In genomic region chr21:36321325-36322082, GRCh38 we compare ENCODE assay signal across 8 cellular contexts. TPM values are rescaled to one million over a fixed set of nuclear protein-coding genes. Genes with fewer than 3 reads are reported as not detected.
DNase-seq lines count a peak whose midpoint lies in the region; ATAC-seq and TF ChIP-seq lines count a peak whose summit lies in the region.

No MANE protein-coding gene starts in this region.

- peaks cover 4% of the 10 kb centered on the region for H3K9me3 Mint-ChIP-seq in activated naive CD8-positive, alpha-beta T cell treated with anti-CD3 and anti-CD28 coated beads, Interleukin-2, amount 50 U/mL, for 24 hours

- peak overlapping the region; percentile 78 for H3K9ac ChIP-seq in iPS-18a (ENCODE audit: low read length)
- H3K9ac ChIP-seq in skeletal muscle satellite cell (ENCODE audit: low read depth, low read length) = peak overlapping the region; percentile 86

- peak overlapping the region; percentile 78 for H3K4me2 ChIP-seq in skeletal muscle satellite cell (ENCODE audit: low read length)

- no peak for ATAC-seq in activated naive CD8-positive, alpha-beta T cell treated with anti-CD3 and anti-CD28 coated beads, Interleukin-2, amount 50 U/mL, for 24 hours
- no peak for ATAC-seq in HG03342 (IDR thresholded peaks at IDR 0.05; ENCODE audit: unreplicated experiment)

- peak overlapping the region; percentile 97 for H3K27ac Mint-ChIP-seq in activated naive CD8-positive, alpha-beta T cell treated with anti-CD3 and anti-CD28 coated beads, Interleukin-2, amount 50 U/mL, for 24 hours

- H3K9me3 ChIP-seq in iPS-18a (ENCODE audit: control insufficient read depth, low read depth, low read length) (no peaks in the 10 kb centered on the region), skeletal muscle satellite cell (replicated peaks; ENCODE audit: low read length) (no peaks in the 10 kb centered on the region)

- DNase-seq in EL (peak; percentile 66), NCI-H526 treated with DMSO at 0.1 percent for 48 hours (lab: John Stamatoyannopoulos, UW) (peak; percentile 37), NCI-H774 (lab: John Stamatoyannopoulos, UW) (no peak)
- no peak for DNase-seq in activated naive CD8-positive, alpha-beta T cell treated with anti-CD3 and anti-CD28 coated beads, Interleukin-2, amount 50 U/mL, for 24 hours

- H3K4me1 Mint-ChIP-seq in activated naive CD8-positive, alpha-beta T cell treated with anti-CD3 and anti-CD28 coated beads, Interleukin-2, amount 50 U/mL, for 24 hours = peaks cover 48% of the 10 kb centered on the region

- H3K4me3 ChIP-seq in iPS-18a (ENCODE audit: low read length) (peak overlapping the region; percentile 98), skeletal muscle satellite cell (ENCODE audit: low read length) (peak overlapping the region; percentile 76)

- H3K27me3 ChIP-seq in iPS-18a (ENCODE audit: control insufficient read depth, insufficient read depth, low read length) (no peaks in the 10 kb centered on the region), skeletal muscle satellite cell (ENCODE audit: control insufficient read depth, insufficient read depth, low read length) (no peaks in the 10 kb centered on the region)

- H3K4me3 Mint-ChIP-seq in activated naive CD8-positive, alpha-beta T cell treated with anti-CD3 and anti-CD28 coated beads, Interleukin-2, amount 50 U/mL, for 24 hours = peak overlapping the region; percentile 94

- no peaks in the 10 kb centered on the region for H3K27me3 Mint-ChIP-seq in activated naive CD8-positive, alpha-beta T cell treated with anti-CD3 and anti-CD28 coated beads, Interleukin-2, amount 50 U/mL, for 24 hours

- TF ChIP-seq CTCF in 22Rv1 (IDR thresholded peaks at IDR 0.05) = no peak

- H3K36me3 Mint-ChIP-seq in activated naive CD8-positive, alpha-beta T cell treated with anti-CD3 and anti-CD28 coated beads, Interleukin-2, amount 50 U/mL, for 24 hours (ENCODE audit: low read depth) = peaks cover 23% of the 10 kb centered on the region

- peaks cover 11% of the 10 kb centered on the region for H3K4me1 ChIP-seq in iPS-18a (ENCODE audit: control insufficient read depth, low read depth, low read length)
- peaks cover 30% of the 10 kb centered on the region for H3K4me1 ChIP-seq in skeletal muscle satellite cell (ENCODE audit: control insufficient read depth, insufficient read depth, low read length)

- peaks cover 9% of the 10 kb centered on the region for H3K36me3 ChIP-seq in iPS-18a (ENCODE audit: control insufficient read depth, low read depth, low read length)
- no peaks in the 10 kb centered on the region for H3K36me3 ChIP-seq in skeletal muscle satellite cell (ENCODE audit: insufficient read depth, low read length)

- H3K27ac ChIP-seq in 22Rv1 = peak overlapping the region; percentile 94
- peak overlapping the region; percentile 68 for H3K27ac ChIP-seq in iPS-18a (ENCODE audit: low read length)

RNA-seq across cellular contexts. Expression of gene MORC3, which starts 1.5 kb away (rescaled TPM):
- 16.2 and 17.2 TPM in 2 replicates for total RNA-seq in skeletal muscle satellite cell (2012; rRNA removed)

Comparison
In these comparisons a context has a peak if more than half of its experiments do, and no peak if none do; other contexts are left out.
1. DNase-seq: peak in EL (single experiment) and NCI-H526 treated with DMSO at 0.1 percent for 48 hours (single experiment); none in activated naive CD8-positive, alpha-beta T cell treated with anti-CD3 and anti-CD28 coated beads, Interleukin-2, amount 50 U/mL, for 24 hours (single experiment) and NCI-H774 (single experiment).